13 cellular contexts compared by ENCODE assay signal in the genomic region with DNA sequence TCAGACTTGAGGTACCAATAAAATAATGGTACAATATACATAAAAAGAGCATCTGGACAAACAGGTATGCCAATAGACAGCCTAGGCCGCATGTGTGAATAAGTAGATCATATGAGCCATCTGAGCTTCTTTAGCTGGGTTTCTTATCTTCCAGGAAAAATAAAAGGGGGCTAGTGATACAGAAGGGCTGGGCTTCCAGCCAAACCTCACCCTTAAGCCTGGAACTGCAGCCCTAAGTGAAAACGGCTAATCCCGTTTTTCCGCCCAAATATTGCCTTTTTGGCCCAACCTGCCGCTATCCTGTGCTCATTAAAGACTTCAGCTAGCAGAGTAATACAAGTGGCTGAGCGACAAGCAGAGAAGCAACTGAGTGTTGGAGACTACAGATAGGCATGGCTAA.
"Had no signal": no experiment of that assay in that cellular context is flagged by ENCODE, and none has a peak within 500 bp of the region (broad histone marks: within the 10 kb centered on the region; RNA-seq: fewer than 3 reads in every experiment).

No MANE protein-coding gene starts in this region.

- H3K4me3 ChIP-seq: adrenal gland, coronary artery, heart left ventricle, ovary, thoracic aorta had no signal

- H3K27ac ChIP-seq: adrenal gland, coronary artery, heart left ventricle, ovary, thoracic aorta had no signal

- H3K36me3 ChIP-seq: adrenal gland, heart left ventricle, ovary, thoracic aorta had no signal

- DNase-seq: activated naive CD4-positive, alpha-beta T cell treated with anti-CD3 and anti-CD28 coated beads, Interleukin-2, amount 50 U/mL, for 16 hours; activated T-cell treated with anti-CD3 and anti-CD28 coated beads, Interleukin-2, amount 50 U/mL, for 1 hour; adrenal gland; central memory CD4-positive, alpha-beta T cell; effector CD4-positive, alpha-beta T cell; foreskin melanocyte; heart left ventricle; mammary epithelial cell; ovary; stimulated activated CD4-positive, alpha-beta T cell treated with anti-CD3 and anti-CD28 coated beads, Interleukin-2, amount 100 ng/mL, for 48 hours; stimulated activated naive CD8-positive, alpha-beta T cell treated with anti-CD3 and anti-CD28 coated beads, Interleukin-15, amount 100 ng/mL, for 72 hours had no signal

- H3K27me3 ChIP-seq: adrenal gland, ovary had no signal

- ATAC-seq: heart left ventricle; stimulated activated naive CD8-positive, alpha-beta T cell treated with anti-CD3 and anti-CD28 coated beads, Interleukin-15, amount 100 ng/mL, for 72 hours had no signal

- H3K9me3 ChIP-seq: adrenal gland, ovary, thoracic aorta had no signal
